26 cellular contexts compared by ENCODE assay signal in genomic region chr22:45094081-45094720, GRCh38.
"Had no signal": no experiment of that assay in that cellular context is flagged by ENCODE, and none has a peak within 500 bp of the region (broad histone marks: within the 10 kb centered on the region; RNA-seq: fewer than 3 reads in every experiment).

No MANE protein-coding gene starts in this region.

- H3K9ac ChIP-seq: KMS-11 had no signal

- FAIRE-seq: HTR-8/SVneo, K562 had no signal

- H3K9me3 ChIP-seq: Peyer's patch, SJCRH30 had no signal

- H3K4me1 Mint-ChIP-seq: IgD-negative memory B cell had no signal

- H3K4me2 ChIP-seq: KMS-11 had no signal

- H2AFZ ChIP-seq: PC-9 had no signal

- H3K36me3 Mint-ChIP-seq: IgD-negative memory B cell had no signal

- H3K27me3 ChIP-seq: Peyer's patch, SJCRH30 had no signal

- DNase-seq: Kasumi-1, MM.1S, NCI-H1105 treated with DMSO at 0.1 percent for 48 hours, NCI-H1417 treated with DMSO at 0.1 percent for 48 hours, NCI-H146, NCI-H1694 treated with DMSO at 0.1 percent for 48 hours, NCI-H1930, NCI-H2081, NCI-H2107, NCI-H226, NCI-H446, NCI-H510A, NCI-H524 treated with DMSO at 0.1 percent for 48 hours, NCI-H69, NCI-H774, OCI-M1, PC-9, Peyer's patch, SHP77 treated with DMSO at 0.1 percent for 48 hours, SJCRH30, SW 1271 had no signal

- H3K4me3 ChIP-seq: K562, PC-9, Peyer's patch, SJCRH30 had no signal

- H3K4me1 ChIP-seq: SJCRH30 had no signal

- H3K27ac ChIP-seq: HL-60, KMS-11, PC-9, Peyer's patch, SJCRH30 had no signal

- H3K36me3 ChIP-seq: Peyer's patch, SJCRH30 had no signal

- H3K27ac Mint-ChIP-seq: IgD-negative memory B cell had no signal

- H3K9me3 Mint-ChIP-seq: IgD-negative memory B cell had no signal
